10 cellular contexts compared by ENCODE assay signal in genomic region chr7:74164985-74165456, GRCh38. TPM values are rescaled to one million over a fixed set of nuclear protein-coding genes. Genes with fewer than 3 reads are reported as not detected.
DNase-seq lines count a peak whose midpoint lies in the region; ATAC-seq, FAIRE-seq and TF ChIP-seq lines count a peak whose summit lies in the region.
"Had no signal": no experiment of that assay in that cellular context is flagged by ENCODE, and none has a peak within 500 bp of the region (broad histone marks: within the 10 kb centered on the region; RNA-seq: fewer than 3 reads in every experiment).

No MANE protein-coding gene starts in this region.

- RAD21 ChIA-PET in GM12878 (lab: Charles Lee; ENCODE audit: unreplicated experiment): interaction anchor here (0.6 to 1.0 kb wide), 2 partner anchors 9 to 42 kb away, joined by 3 read pairs; partner anchors contain the start of gene EIF4H

- no peak overlapping the region for H3K56ac ChIP-seq in mesendoderm (ENCODE audit: low read length)

- no peak overlapping the region for H2BK5ac ChIP-seq in mesendoderm (ENCODE audit: low read length)

- no peak overlapping the region for H3K4me2 ChIP-seq in GM12878 (ENCODE audit: control insufficient read depth, insufficient read depth)
- no peak overlapping the region for H3K4me2 ChIP-seq in mesendoderm (ENCODE audit: low read length)

- no peaks in the 10 kb centered on the region for H3K79me1 ChIP-seq in mesendoderm (ENCODE audit: low read length)

- H3K23ac ChIP-seq in mesendoderm (ENCODE audit: low read length): no peak overlapping the region

- no peak overlapping the region for H3K4ac ChIP-seq in mesendoderm (ENCODE audit: low read depth, low read length)

- H3K18ac ChIP-seq in mesendoderm (ENCODE audit: low read length): no peak overlapping the region

- H4K5ac ChIP-seq in mesendoderm (ENCODE audit: low read length): no peak overlapping the region

- no peak overlapping the region for H2BK15ac ChIP-seq in mesendoderm (replicated peaks; ENCODE audit: low read depth)

- H3K27me3 ChIP-seq in BE2C: no peaks in the 10 kb centered on the region
- H3K27me3 ChIP-seq in GM12878 (replicated peaks in 1 of 2; ENCODE audit: control insufficient read depth in 2 of 2, insufficient read depth in 2 of 2, low read length in 1 of 2): no peaks in the 10 kb centered on the region
- no peaks in the 10 kb centered on the region for H3K27me3 ChIP-seq in mesendoderm (ENCODE audit: insufficient read depth, low read length, poor library complexity)
- no peaks in the 10 kb centered on the region for H3K27me3 ChIP-seq in dorsolateral prefrontal cortex

- no peak for TF ChIP-seq POLR2A in GM12878 (IDR thresholded peaks at IDR 0.05; ENCODE audit: low read depth, low read length)

- TF ChIP-seq CTCF in BE2C (IDR thresholded peaks at IDR 0.05; ENCODE audit: low read depth, low read length) (peak; percentile 43), GM12878 (IDR thresholded peaks at IDR 0.05 in 2 of 3, conservative IDR thresholded peaks at IDR 0.05 in 1 of 3; ENCODE audit: control insufficient read depth in 2 of 3, extremely low read depth in 1 of 3, insufficient read depth in 1 of 3, low read depth in 3 of 3, low read length in 3 of 3) (0 out of 6 replicates have a peak, but pooled peaks of 1 of the 3 experiments have one; percentile 4), kidney (IDR thresholded peaks at IDR 0.05; ENCODE audit: borderline replicate concordance, extremely low read depth, insufficient read depth) (no peak), dorsolateral prefrontal cortex (IDR thresholded peaks at IDR 0.05 in 54 of 56, conservative IDR thresholded peaks at IDR 0.05 in 2 of 56; ENCODE audit: low read depth in 1 of 56, partially characterized antibody in 56 of 56) (peak in 3 of 56 donors; percentile 8 to 15 (median 11))

- SMC1A ChIA-PET in GM12878 (lab: Charles Lee; ENCODE audit: uncharacterized antibody, unreplicated experiment): interaction anchor here (1.0 to 1.3 kb wide), 2 partner anchors 66 to 95 kb away, joined by 3 to 4 read pairs; no protein-coding TSS in a partner anchor

- FAIRE-seq in GM12878 (lab: Jason Lieb, UNC): no peak
- no peak for FAIRE-seq in kidney (lab: Jason Lieb, UNC)
- FAIRE-seq: colon had no signal

- 15% methylated on average over 7 of the region's 7 CpGs for WGBS in GM12878 (ENCODE audit: insufficient coverage, insufficient replicate concordance, low lambda C conversion rate, missing lambda C conversion rate)
- no CpG with 5 or more reads among the region's 7 CpGs for WGBS in mesendoderm (ENCODE audit: extremely low coverage, insufficient coverage, low lambda C conversion rate)

- H3K4me3 ChIP-seq in BE2C (ENCODE audit: low read depth, low read length): no peak overlapping the region
- H3K4me3 ChIP-seq in GM12878: no peak overlapping the region
- no peak overlapping the region for H3K4me3 ChIP-seq in mesendoderm (ENCODE audit: low read length)
- no peak overlapping the region for H3K4me3 ChIP-seq in kidney (ENCODE audit: low read length in 2 of 2)
- no peak overlapping the region for H3K4me3 ChIP-seq in dorsolateral prefrontal cortex

- TF ChIP-seq EP300 in Ishikawa (IDR thresholded peaks at IDR 0.05; ENCODE audit: borderline replicate concordance): no peak
- TF ChIP-seq EP300 in GM12878 (IDR thresholded peaks at IDR 0.05; ENCODE audit: borderline replicate concordance in 1 of 2, control insufficient read depth in 1 of 2, low read depth in 2 of 2, low read length in 2 of 2): no peak

- intact Hi-C loops in GM12878 (cut with micrococcal nuclease; ENCODE audit: unreplicated experiment): no loop called here
- intact Hi-C loops in kidney (cut with DNase I): no loop called here
- intact Hi-C loops in dorsolateral prefrontal cortex (cut with DNase I): no loop called here

- no peak overlapping the region for H3K27ac ChIP-seq in GM12878 (ENCODE audit: control insufficient read depth, insufficient read depth)
- H3K27ac ChIP-seq in mesendoderm (ENCODE audit: low read depth, low read length): no peak overlapping the region
- no peak overlapping the region for H3K27ac ChIP-seq in kidney (ENCODE audit: low read depth in 2 of 2, low read length in 2 of 2)
- no peak overlapping the region for H3K27ac ChIP-seq in dorsolateral prefrontal cortex

- CTCF ChIA-PET in GM12878 (lab: Yijun Ruan, JAX): interaction anchor here (1.3 to 1.5 kb wide), 3 partner anchors 8 to 100 kb away, joined by 3 to 5 read pairs (median 3); no protein-coding TSS in a partner anchor

- H3K9ac ChIP-seq in GM12878 (ENCODE audit: control insufficient read depth, insufficient read depth, low read length): no peak overlapping the region
- no peak overlapping the region for H3K9ac ChIP-seq in mesendoderm (ENCODE audit: low read length)
- H3K9ac ChIP-seq in kidney (ENCODE audit: low read length in 2 of 2): no peak overlapping the region

- H4K20me1 ChIP-seq in GM12878 (ENCODE audit: control insufficient read depth, insufficient read depth): no peaks in the 10 kb centered on the region

- in situ Hi-C loops in GM12878 (cut with MboI): no loop called here

- TF ChIP-seq RAD21 in Ishikawa (IDR thresholded peaks at IDR 0.05; ENCODE audit: low read depth): peak; percentile 47; the same call in 1 of the 2 replicates
- TF ChIP-seq RAD21 in GM12878 (IDR thresholded peaks at IDR 0.05; ENCODE audit: insufficient read depth, low read depth, low read length): no peak

- no peak overlapping the region for H4K8ac ChIP-seq in mesendoderm (ENCODE audit: low read depth, low read length)

- no peaks in the 10 kb centered on the region for H3K4me1 ChIP-seq in BE2C
- no peaks in the 10 kb centered on the region for H3K4me1 ChIP-seq in GM12878 (ENCODE audit: control insufficient read depth, insufficient read depth, low read length)
- no peaks in the 10 kb centered on the region for H3K4me1 ChIP-seq in mesendoderm (ENCODE audit: control insufficient read depth, low read depth, low read length)
- H3K4me1 ChIP-seq in kidney (ENCODE audit: control insufficient read depth in 1 of 2, insufficient read depth in 1 of 2, low read depth in 1 of 2, low read length in 2 of 2): no peaks in the 10 kb centered on the region

- no TSS peak for BruUV-seq in GM12878 (replicated peaks; lab: Mats Ljungman, UMichigan)

- no peak for ATAC-seq in GM12878

- H3K79me2 ChIP-seq in GM12878 (ENCODE audit: control insufficient read depth, insufficient read depth, low read length) (no peaks in the 10 kb centered on the region), mesendoderm (ENCODE audit: control insufficient read depth, insufficient read depth, low read length) (no peaks in the 10 kb centered on the region)

- H3K36me3 ChIP-seq in BE2C (no peaks in the 10 kb centered on the region), GM12878 (ENCODE audit: control insufficient read depth in 2 of 2, insufficient read depth in 2 of 2, low read length in 1 of 2) (no peaks in the 10 kb centered on the region), mesendoderm (ENCODE audit: control insufficient read depth, insufficient read depth, low read length) (no peaks in the 10 kb centered on the region), kidney (ENCODE audit: control insufficient read depth in 1 of 2, insufficient read depth in 2 of 2, low read length in 2 of 2) (no peaks in the 10 kb centered on the region)

- no peak overlapping the region for H2BK120ac ChIP-seq in mesendoderm (ENCODE audit: low read depth, low read length)

- DNase-seq in BE2C (no peak), GM12878 (ENCODE audit: low read depth, low spot score) (no peak), mesendoderm (peak; percentile 66), globus pallidus (ENCODE audit: low spot score) (no peak), NCI-H748 treated with DMSO at 0.1 percent for 48 hours (lab: John Stamatoyannopoulos, UW) (no peak), kidney (no peak), dorsolateral prefrontal cortex (no peak)
- DNase-seq: DMS79 treated with DMSO at 0.1 percent for 48 hours had no signal

- H3K9me3 ChIP-seq in BE2C (no peaks in the 10 kb centered on the region), GM12878 (replicated peaks; ENCODE audit: control insufficient read depth, insufficient read depth, low read length) (no peaks in the 10 kb centered on the region), kidney (ENCODE audit: control insufficient read depth in 1 of 2, low read length in 2 of 2) (no peaks in the 10 kb centered on the region)

- no peak overlapping the region for H2AFZ ChIP-seq in GM12878 (ENCODE audit: control insufficient read depth, low read depth, low read length)

- POLR2A ChIA-PET in GM12878 (lab: Charles Lee): no interaction called here

- no peak overlapping the region for H2AK5ac ChIP-seq in mesendoderm (ENCODE audit: low read length)

RNA-seq across cellular contexts. Expression of gene EIF4H, which starts 9.1 kb away (rescaled TPM):
- 286 TPM for polyA plus RNA-seq in BE2C (2012; ENCODE audit: insufficient read depth, insufficient read length, low read depth)
- total RNA-seq in GM12878 (2013; cell fraction: nucleolus; rRNA removed): 153 and 162 TPM in 2 replicates
- total RNA-seq in GM12878 (2014; rRNA removed) (255 and 283 TPM in 2 replicates), GM12878 (2014; rRNA removed; fragmentation: Illumina TruSeq; extraction: Trizol) (241 and 253 TPM in 2 replicates), GM12878 (2021) (320 and 334 TPM in 2 replicates), kidney (240 TPM), dorsolateral prefrontal cortex (100 to 1,000 TPM; 190 to 323 (median 261) TPM)
- 149 TPM for polyA plus RNA-seq in GM12878 (2011; ENCODE audit: low read depth)
- polyA plus RNA-seq in GM12878 (2011; rRNA removed) (402 and 443 TPM in 2 replicates), GM12878 (2014; fragmentation: Illumina TruSeq; extraction: Trizol) (162 and 253 TPM in 2 replicates), GM12878 (2014; fragmentation: Nextera tagmentation; extraction: Ambion mirVana) (10 to 100 TPM in 1 of 2 experiments, 1 to 10 TPM in 1; 9.9 to 23.8 TPM), GM12878 (2014; rRNA removed) (330 and 336 TPM in 2 replicates), GM12878 (2016; fragmentation: Nextera tagmentation; extraction: Ambion mirVana) (100 to 1,000 TPM; 262 to 286 TPM), kidney (ENCODE audit: insufficient read depth, low read depth, low replicate concordance) (153 TPM)
- polyA plus RNA-seq in GM12878 (2011; cell fraction: cytosol; rRNA removed): 430 and 438 TPM in 2 replicates
- polyA plus RNA-seq in GM12878 (2011; cell fraction: nucleus; rRNA removed): 255 and 292 TPM in 2 replicates
- 267 and 268 TPM in 2 replicates for polyA plus RNA-seq in GM12878 (2012)
- 256 and 304 TPM in 2 replicates for polyA minus RNA-seq in GM12878 (2011; rRNA and poly(A)+ RNA removed)
- 121 and 139 TPM in 2 replicates for polyA minus RNA-seq in GM12878 (2011; cell fraction: cytosol; rRNA and poly(A)+ RNA removed)
- 67.6 and 79.7 TPM in 2 replicates for polyA minus RNA-seq in GM12878 (2011; cell fraction: nucleus; rRNA and poly(A)+ RNA removed)
- 274 TPM for polyA plus RNA-seq in mesendoderm (2013, experiment 1 of 2)
- polyA plus RNA-seq in mesendoderm (2013, experiment 2 of 2): 271 TPM

RNA-seq across cellular contexts. Expression of gene LAT2, which starts 44.8 kb away (rescaled TPM):
- 4.5 TPM for polyA plus RNA-seq in BE2C (2012; ENCODE audit: insufficient read depth, insufficient read length, low read depth)
- total RNA-seq in GM12878 (2013; cell fraction: nucleolus; rRNA removed): 220 and 226 TPM in 2 replicates
- 205 and 218 TPM in 2 replicates for total RNA-seq in GM12878 (2014; rRNA removed)
- total RNA-seq in GM12878 (2014; rRNA removed; fragmentation: Illumina TruSeq; extraction: Trizol): 162 and 166 TPM in 2 replicates
- 217 TPM in 2 replicates for total RNA-seq in GM12878 (2021)
- 90.0 TPM for polyA plus RNA-seq in GM12878 (2011; ENCODE audit: low read depth)
- polyA plus RNA-seq in GM12878 (2011; rRNA removed): 124 and 153 TPM in 2 replicates
- 144 and 171 TPM in 2 replicates for polyA plus RNA-seq in GM12878 (2011; cell fraction: cytosol; rRNA removed)
- 154 and 158 TPM in 2 replicates for polyA plus RNA-seq in GM12878 (2011; cell fraction: nucleus; rRNA removed)
- 148 and 154 TPM in 2 replicates for polyA plus RNA-seq in GM12878 (2012)
- polyA plus RNA-seq in GM12878 (2014; fragmentation: Illumina TruSeq; extraction: Trizol): 104 and 177 TPM in 2 replicates
- 10 to 100 TPM; 33.4 to 48.7 TPM for polyA plus RNA-seq in GM12878 (2014; fragmentation: Nextera tagmentation; extraction: Ambion mirVana)
- polyA plus RNA-seq in GM12878 (2014; rRNA removed): 242 and 276 TPM in 2 replicates
- 100 to 1,000 TPM; 195 to 218 TPM for polyA plus RNA-seq in GM12878 (2016; fragmentation: Nextera tagmentation; extraction: Ambion mirVana)
- polyA minus RNA-seq in GM12878 (2011; rRNA and poly(A)+ RNA removed): 76.4 and 144 TPM in 2 replicates
- polyA minus RNA-seq in GM12878 (2011; cell fraction: cytosol; rRNA and poly(A)+ RNA removed): 40.3 and 41.0 TPM in 2 replicates
- 59.7 and 105 TPM in 2 replicates for polyA minus RNA-seq in GM12878 (2011; cell fraction: nucleus; rRNA and poly(A)+ RNA removed)
- 0.42 TPM for polyA plus RNA-seq in mesendoderm (2013, experiment 1 of 2)
- 0.41 TPM for polyA plus RNA-seq in mesendoderm (2013, experiment 2 of 2)
- 17.6 TPM for total RNA-seq in kidney
- polyA plus RNA-seq in kidney (ENCODE audit: insufficient read depth, low read depth, low replicate concordance): 3.7 TPM
- total RNA-seq in dorsolateral prefrontal cortex: 10 to 100 TPM in 67 of 120 experiments, 1 to 10 TPM in 53; 1.2 to 28.5 (median 10.6) TPM
